In genomic region chr17:75257228-75257627, GRCh38 we compare ENCODE assay signal across 1 cellular context.
TF ChIP-seq lines count a peak whose summit lies in the region.
"Not testable (repeated sequence)": the region's sequence is repeated elsewhere in the genome, so short reads cannot be mapped to it uniquely, and the experiment has no call there.

No MANE protein-coding gene starts in this region.

TF ChIP-seq in K562, 482 proteins besides CTCF, POLR2A, EP300 and RAD21:
- TF ChIP-seq SMARCA4 (IDR thresholded peaks at IDR 0.05) (peak; percentile 45; the same call in 1 of the 2 replicates), FOXK2 (conservative IDR thresholded peaks at IDR 0.05 in 1 of 2, IDR thresholded peaks at IDR 0.05 in 1 of 2; ENCODE audit: low read depth in 2 of 2) (peak; percentile 93 to 96), PBX2 (tag; conservative IDR thresholded peaks at IDR 0.05; ENCODE audit: low read depth) (peak; percentile 44; the same call in 1 of the 2 replicates), DPF2 (IDR thresholded peaks at IDR 0.05) (peak; percentile 60; the same call in 1 of the 2 replicates), MEIS2 (IDR thresholded peaks at IDR 0.05; ENCODE audit: partially characterized antibody) (peak; percentile 46), FOXA3 (CRISPR knock-in tag; conservative IDR thresholded peaks at IDR 0.05 in 1 of 2, IDR thresholded peaks at IDR 0.05 in 1 of 2) (peak; percentile 61 to 83; a peak in 3 of 4 replicates), L3MBTL2 (IDR thresholded peaks at IDR 0.05) (peak; percentile 29; the same call in 1 of the 2 replicates), MNT (conservative IDR thresholded peaks at IDR 0.05) (peak; percentile 32 to 72), ZNF316 (IDR thresholded peaks at IDR 0.05) (peak; percentile 54; the same call in 1 of the 2 replicates), ARID1B (IDR thresholded peaks at IDR 0.05) (peak; percentile 43; the same call in 1 of the 2 replicates), C11orf30 (IDR thresholded peaks at IDR 0.05; ENCODE audit: low read depth) (peak; percentile 44), HDAC1 (IDR thresholded peaks at IDR 0.05) (0 out of 4 replicates have a peak, but pooled peaks of 1 of the 2 experiments have one; percentile 23), ZEB2 (IDR thresholded peaks at IDR 0.05) (0 out of 2 replicates have a peak, but pooled peaks have one; percentile 16), MAFG (tag; conservative IDR thresholded peaks at IDR 0.05) (peak; percentile 39), NFE2 (IDR thresholded peaks at IDR 0.05; ENCODE audit: low read depth) (peak; percentile 48; the same call in 1 of the 2 replicates)
- TF ChIP-seq PBX2 (CRISPR knock-in tag; IDR thresholded peaks at IDR 0.05; ENCODE audit: low read depth), result not testable (repeated sequence)
- TF ChIP-seq, protein P1, sequence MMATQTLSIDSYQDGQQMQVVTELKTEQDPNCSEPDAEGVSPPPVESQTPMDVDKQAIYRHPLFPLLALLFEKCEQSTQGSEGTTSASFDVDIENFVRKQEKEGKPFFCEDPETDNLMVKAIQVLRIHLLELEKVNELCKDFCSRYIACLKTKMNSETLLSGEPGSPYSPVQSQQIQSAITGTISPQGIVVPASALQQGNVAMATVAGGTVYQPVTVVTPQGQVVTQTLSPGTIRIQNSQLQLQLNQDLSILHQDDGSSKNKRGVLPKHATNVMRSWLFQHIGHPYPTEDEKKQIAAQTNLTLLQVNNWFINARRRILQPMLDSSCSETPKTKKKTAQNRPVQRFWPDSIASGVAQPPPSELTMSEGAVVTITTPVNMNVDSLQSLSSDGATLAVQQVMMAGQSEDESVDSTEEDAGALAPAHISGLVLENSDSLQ (IDR thresholded peaks at IDR 0.05), result peak; percentile 55
TF ChIP-seq in K562: peak in this region for 16; not testable (repeated sequence) for 466.
